In genomic region chr18:48943333-48943732, GRCh38 we compare ENCODE assay signal across 9 cellular contexts. TPM values are rescaled to one million over a fixed set of nuclear protein-coding genes. Genes with fewer than 3 reads are reported as not detected.
A peak's percentile ranks its signal among the peaks of the same experiment; 100 is the strongest.
DNase-seq lines count a peak whose midpoint lies in the region; ATAC-seq and TF ChIP-seq lines count a peak whose summit lies in the region.
"Had no signal": no experiment of that assay in that cellular context is flagged by ENCODE, and none has a peak within 500 bp of the region (broad histone marks: within the 10 kb centered on the region; RNA-seq: fewer than 3 reads in every experiment).

No MANE protein-coding gene starts in this region.

- no peak overlapping the region for H2AFZ ChIP-seq in mammary epithelial cell (ENCODE audit: low read depth, low read length)

- H3K4me3 ChIP-seq in right atrium auricular region: peak overlapping the region in 1 of 2 donors; percentile 7
- H3K4me3 ChIP-seq in mammary epithelial cell (replicated peaks in 1 of 3; ENCODE audit: insufficient read depth in 1 of 3, low read depth in 2 of 3, low read length in 3 of 3): no peak overlapping the region
- peak overlapping the region in 1 of 2 donors; percentile 4 for H3K4me3 ChIP-seq in mucosa of rectum (ENCODE audit: low read length in 2 of 2)
- no peak overlapping the region for H3K4me3 ChIP-seq in uterus

- peak overlapping the region; percentile 98 to 99 for H3K27ac ChIP-seq in right atrium auricular region
- peak overlapping the region; percentile 78 for H3K27ac ChIP-seq in mammary epithelial cell (ENCODE audit: insufficient read depth, low read depth, low read length)
- peak overlapping the region; percentile 21 to 32 for H3K27ac ChIP-seq in mucosa of rectum (ENCODE audit: low read depth in 2 of 2, low read length in 2 of 2)
- peak overlapping the region; percentile 91 to 99 for H3K27ac ChIP-seq in uterus

- intact Hi-C loops in cardiac septum (cut with DNase I) (loop anchor here (5.0 kb wide), 1 partner anchor 266 kb away; no protein-coding TSS in a partner anchor), mammary epithelial cell (cut with micrococcal nuclease) (loop anchor here (5.0 to 10.0 kb wide), 3 partner anchors 111 to 504 kb away; no protein-coding TSS in a partner anchor), uterus (cut with DNase I; ENCODE audit: low total_unique reads) (loop anchor here (10.0 kb wide), 1 partner anchor 169 kb away; no protein-coding TSS in a partner anchor)

- WGBS in mammary epithelial cell (ENCODE audit: low coverage, missing lambda C conversion rate): 60% methylated on average over 5 of the region's 7 CpGs

- DNase-seq in right atrium auricular region (ENCODE audit: low spot score) (no peak), cardiac septum (ENCODE audit: low spot score) (no peak), mammary epithelial cell (no peak), uterus (no peak), superior temporal gyrus (ENCODE audit: extremely low spot score) (no peak)
- DNase-seq: NCI-H187 had no signal

- in situ Hi-C loops in mammary epithelial cell (cut with MboI; ENCODE audit: low sequenced_read_pairs in 2 of 2): loop anchor here in 1 of 2 donors (10.0 kb wide), 1 partner anchor 231 kb away; no protein-coding TSS in a partner anchor

- dilution Hi-C loops in mammary epithelial cell (cut with HindIII; ENCODE audit: low sequenced_read_pairs): loop anchor here (5.0 kb wide), 1 partner anchor 99 kb away; no protein-coding TSS in a partner anchor

- no peak for TF ChIP-seq CTCF in right atrium auricular region (IDR thresholded peaks at IDR 0.05)
- no peak for TF ChIP-seq CTCF in mammary epithelial cell (conservative IDR thresholded peaks at IDR 0.05 in 1 of 2, IDR thresholded peaks at IDR 0.05 in 1 of 2; ENCODE audit: extremely low read depth in 1 of 2, insufficient read depth in 1 of 2, low read depth in 1 of 2, low read length in 2 of 2)
- no peak for TF ChIP-seq CTCF in uterus (IDR thresholded peaks at IDR 0.05)

- H3K4me2 ChIP-seq in mammary epithelial cell (ENCODE audit: insufficient read depth, low read depth, low read length): peak overlapping the region; percentile 64

- CTCF ChIA-PET in mammary epithelial cell (lab: Charles Lee; ENCODE audit: low non-redundant PET): no interaction called here

- H3K4me1 ChIP-seq in right atrium auricular region (peaks cover 0 to 100% of the 10 kb centered on the region in 2 donors), mammary epithelial cell (ENCODE audit: insufficient read depth, low read length) (peaks cover 84% of the 10 kb centered on the region), mucosa of rectum (ENCODE audit: control insufficient read depth in 2 of 2, insufficient read depth in 2 of 2, low read length in 2 of 2) (peaks cover 76 to 80% of the 10 kb centered on the region in 2 donors), uterus (peaks cover 32 to 76% of the 10 kb centered on the region in 2 donors)

- no peak for ATAC-seq in GM21786 (IDR thresholded peaks at IDR 0.05; ENCODE audit: unreplicated experiment)
- ATAC-seq in HG02763 (IDR thresholded peaks at IDR 0.05; ENCODE audit: unreplicated experiment): no peak

- H3K9me3 ChIP-seq in right atrium auricular region (no peaks in the 10 kb centered on the region), mammary epithelial cell (replicated peaks; ENCODE audit: insufficient read depth, low read length) (no peaks in the 10 kb centered on the region), mucosa of rectum (ENCODE audit: control insufficient read depth in 2 of 2, low read length in 2 of 2) (no peaks in the 10 kb centered on the region), uterus (no peaks in the 10 kb centered on the region)

- peaks cover 92% of the 10 kb centered on the region for H3K79me2 ChIP-seq in mammary epithelial cell (ENCODE audit: insufficient read depth, low read length)

- no peaks in the 10 kb centered on the region for H4K20me1 ChIP-seq in mammary epithelial cell (ENCODE audit: insufficient read depth, low read length)

- no peak for TF ChIP-seq POLR2A in uterus (IDR thresholded peaks at IDR 0.05)

- H3K36me3 ChIP-seq in right atrium auricular region (peaks cover 21% of the 10 kb centered on the region), mammary epithelial cell (ENCODE audit: insufficient read depth, low read length) (peaks cover 2% of the 10 kb centered on the region), mucosa of rectum (ENCODE audit: control insufficient read depth in 2 of 2, insufficient read depth in 2 of 2, low read length in 2 of 2) (peaks cover 24 to 42% of the 10 kb centered on the region in 2 donors), uterus (no peaks in the 10 kb centered on the region)

- H3K9ac ChIP-seq in mammary epithelial cell (ENCODE audit: insufficient read depth, low read length) (peak overlapping the region; percentile 25), mucosa of rectum (ENCODE audit: low read depth in 1 of 2, low read length in 2 of 2) (no peak overlapping the region)

- H3K27me3 ChIP-seq in right atrium auricular region: no peaks in the 10 kb centered on the region
- H3K27me3 ChIP-seq in mammary epithelial cell (ENCODE audit: insufficient read depth, low read length): no peaks in the 10 kb centered on the region
- H3K27me3 ChIP-seq in mucosa of rectum (ENCODE audit: control insufficient read depth in 2 of 2, insufficient read depth in 2 of 2, low read length in 2 of 2): no peaks in the 10 kb centered on the region
- no peaks in the 10 kb centered on the region for H3K27me3 ChIP-seq in uterus

- no TSS peak for BruUV-seq in mammary epithelial cell (replicated peaks; lab: Mats Ljungman, UMichigan)

RNA-seq across cellular contexts. Expression of gene SMAD7, which starts 7.4 kb away (rescaled TPM):
- total RNA-seq in right atrium auricular region: 10 to 100 TPM; 55.1 to 98.1 TPM
- 42.4 TPM for total RNA-seq in cardiac septum
- 10 to 100 TPM; 15.7 to 20.0 TPM for total RNA-seq in mammary epithelial cell
- 8.2 TPM for polyA plus RNA-seq in mammary epithelial cell
- polyA minus RNA-seq in mammary epithelial cell: 53.8 TPM
- total RNA-seq in uterus: 10 to 100 TPM; 22.4 to 48.4 (median 29.3) TPM

Comparison
In these comparisons a context has a peak if more than half of its experiments do, and no peak if none do; other contexts are left out.
1. H3K27ac ChIP-seq: peak in every context shown above with its lines; median percentile 98 in right atrium auricular region; 95 in uterus; 78 in mammary epithelial cell; 26 in mucosa of rectum.